24 cellular contexts compared by ENCODE assay signal in the genomic region with DNA sequence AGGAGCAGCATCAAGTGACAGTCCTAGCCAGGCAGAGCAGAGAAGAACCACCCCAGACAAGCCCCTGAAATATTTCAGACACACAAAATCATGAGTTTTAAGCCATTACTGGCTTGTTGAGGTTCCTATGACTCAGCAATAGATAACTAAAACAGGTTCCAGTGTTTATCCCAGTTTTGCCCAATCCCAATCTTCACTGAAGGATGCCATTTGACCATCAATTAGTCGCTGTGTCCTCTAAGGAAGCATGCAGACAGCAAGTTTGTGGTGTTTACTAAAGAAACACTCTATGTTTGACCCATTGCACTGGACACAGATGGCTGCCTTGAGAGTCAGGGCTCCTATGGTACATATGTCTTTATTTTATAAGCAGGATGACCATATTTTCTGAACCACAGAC.
DNase-seq lines count a peak whose midpoint lies in the region; ATAC-seq, FAIRE-seq and TF ChIP-seq lines count a peak whose summit lies in the region.
"Had no signal": no experiment of that assay in that cellular context is flagged by ENCODE, and none has a peak within 500 bp of the region (broad histone marks: within the 10 kb centered on the region; RNA-seq: fewer than 3 reads in every experiment).

No MANE protein-coding gene starts in this region.

- H3K9me3 Mint-ChIP-seq in astrocyte (ENCODE audit: unreplicated experiment) = peaks cover 20% of the 10 kb centered on the region
- H3K9me3 Mint-ChIP-seq in activated CD4-positive, alpha-beta T cell treated with anti-CD3 and anti-CD28 coated beads for 36 hours (ENCODE audit: low read depth) = peaks cover 3% of the 10 kb centered on the region

- ATAC-seq in HG03039 (IDR thresholded peaks at IDR 0.05; ENCODE audit: unreplicated experiment) = no peak
- ATAC-seq in activated CD4-positive, alpha-beta T cell treated with anti-CD3 and anti-CD28 coated beads for 36 hours = no peak
- ATAC-seq: A549, GM12878, HepG2, Panc1, SK-N-SH treated with all-trans-retinoic acid at 6 μM for 48 hours had no signal

- POLR2A ChIA-PET in activated CD4-positive, alpha-beta T cell treated with anti-CD3 and anti-CD28 coated beads for 36 hours (lab: Charles Lee) = no interaction called here

- FAIRE-seq in astrocyte (lab: Jason Lieb, UNC) = no peak
- FAIRE-seq: A549, GM12878, HepG2 had no signal

- intact Hi-C loops in activated CD4-positive, alpha-beta T cell treated with anti-CD3 and anti-CD28 coated beads for 36 hours (cut with DNase I, micrococcal nuclease) = loop anchor here in 1 of 2 experiments (5.0 kb wide), 1 partner anchor 444 kb away; no protein-coding TSS in a partner anchor

- no peaks in the 10 kb centered on the region for H4K20me1 ChIP-seq in astrocyte (ENCODE audit: insufficient read depth, low read length)
- no peaks in the 10 kb centered on the region for H4K20me1 ChIP-seq in smooth muscle cell (ENCODE audit: low read depth)

- peaks cover 4% of the 10 kb centered on the region for H3K9me3 ChIP-seq in astrocyte (ENCODE audit: insufficient read depth, low read depth, low read length)
- no peaks in the 10 kb centered on the region for H3K9me3 ChIP-seq in smooth muscle cell (replicated peaks; ENCODE audit: low read depth)
- H3K9me3 ChIP-seq: A549 had no signal

- TF ChIP-seq CTCF in astrocyte (IDR thresholded peaks at IDR 0.05; ENCODE audit: insufficient read depth, low read depth, low read length) (no peak), foreskin fibroblast (IDR thresholded peaks at IDR 0.05; ENCODE audit: low read depth, low read length) (no peak), smooth muscle cell (IDR thresholded peaks at IDR 0.05; ENCODE audit: borderline replicate concordance, insufficient read depth, poor library complexity, severe bottlenecking) (no peak)

- no peaks in the 10 kb centered on the region for H3K27me3 ChIP-seq in astrocyte (ENCODE audit: insufficient read depth, low read length)
- H3K27me3 ChIP-seq in smooth muscle cell (ENCODE audit: low read depth) = no peaks in the 10 kb centered on the region

- H3K27me3 Mint-ChIP-seq in astrocyte (ENCODE audit: low read depth, unreplicated experiment) = no peaks in the 10 kb centered on the region
- peaks cover 5% of the 10 kb centered on the region for H3K27me3 Mint-ChIP-seq in activated CD4-positive, alpha-beta T cell treated with anti-CD3 and anti-CD28 coated beads for 36 hours

- H3K4me1 ChIP-seq in astrocyte (ENCODE audit: insufficient read depth, low read length) (peaks cover 8% of the 10 kb centered on the region), smooth muscle cell (ENCODE audit: low read depth) (no peaks in the 10 kb centered on the region)

- H3K36me3 Mint-ChIP-seq in astrocyte (ENCODE audit: low read depth, unreplicated experiment) = no peaks in the 10 kb centered on the region
- H3K36me3 Mint-ChIP-seq in activated CD4-positive, alpha-beta T cell treated with anti-CD3 and anti-CD28 coated beads for 36 hours (ENCODE audit: low read depth) = no peaks in the 10 kb centered on the region
- H3K36me3 Mint-ChIP-seq: CD14-positive monocyte had no signal

- H3K79me2 ChIP-seq in astrocyte (ENCODE audit: insufficient read depth, low read length) = no peaks in the 10 kb centered on the region
- H3K79me2 ChIP-seq in smooth muscle cell (ENCODE audit: low read depth) = no peaks in the 10 kb centered on the region

- no peak overlapping the region for H2AFZ ChIP-seq in astrocyte (ENCODE audit: low read depth, low read length)
- no peak overlapping the region for H2AFZ ChIP-seq in smooth muscle cell (ENCODE audit: low read depth)

- CTCF ChIA-PET in activated CD4-positive, alpha-beta T cell treated with anti-CD3 and anti-CD28 coated beads for 36 hours (lab: Charles Lee) = no interaction called here

- H3K27ac ChIP-seq in astrocyte (ENCODE audit: low read depth, low read length) (no peak overlapping the region), smooth muscle cell (ENCODE audit: low read depth) (peak overlapping the region; percentile 11)
- H3K27ac ChIP-seq: A549, HL-60 had no signal

- H3K36me3 ChIP-seq in astrocyte (ENCODE audit: insufficient read depth, low read length) (no peaks in the 10 kb centered on the region), smooth muscle cell (ENCODE audit: low read depth) (no peaks in the 10 kb centered on the region)

- H3F3A ChIP-seq in smooth muscle cell (ENCODE audit: low read depth) = peaks cover 9% of the 10 kb centered on the region

- H3K4me2 ChIP-seq in astrocyte (ENCODE audit: low read length) = no peak overlapping the region
- H3K4me2 ChIP-seq in smooth muscle cell = no peak overlapping the region
- H3K4me2 ChIP-seq: A549 had no signal

- H3K4me1 Mint-ChIP-seq in astrocyte (ENCODE audit: low read depth, unreplicated experiment) = peaks cover 31% of the 10 kb centered on the region
- H3K4me1 Mint-ChIP-seq in activated CD4-positive, alpha-beta T cell treated with anti-CD3 and anti-CD28 coated beads for 36 hours = no peaks in the 10 kb centered on the region
- H3K4me1 Mint-ChIP-seq: B cell, CD14-positive monocyte had no signal

- H3K4me3 ChIP-seq in astrocyte (ENCODE audit: insufficient read depth, low read depth, low read length) (no peak overlapping the region), foreskin fibroblast (ENCODE audit: low read depth in 1 of 2, low read length in 2 of 2) (no peak overlapping the region), smooth muscle cell (no peak overlapping the region)
- H3K4me3 ChIP-seq: A549, GM12878 had no signal

- no peak overlapping the region for H3K9ac ChIP-seq in astrocyte (ENCODE audit: low read length)
- H3K9ac ChIP-seq in smooth muscle cell (ENCODE audit: low read depth) = no peak overlapping the region

- H3K27ac Mint-ChIP-seq in astrocyte (ENCODE audit: unreplicated experiment) = no peak overlapping the region
- H3K27ac Mint-ChIP-seq in activated CD4-positive, alpha-beta T cell treated with anti-CD3 and anti-CD28 coated beads for 36 hours = no peak overlapping the region
- H3K27ac Mint-ChIP-seq: B cell, CD14-positive monocyte, H9 had no signal

- WGBS in smooth muscle cell (ENCODE audit: low lambda C conversion rate) = 71% methylated on average over 1 of the region's 1 CpG

- peak; percentile 53 for DNase-seq in EH (ENCODE audit: low read depth)
- DNase-seq in astrocyte (ENCODE audit: low read depth) = peak; percentile 36
- peak; percentile 27 to 51 for DNase-seq in foreskin fibroblast
- no peak for DNase-seq in smooth muscle cell (lab: John Stamatoyannopoulos, UW; ENCODE audit: unreplicated experiment)
- no peak for DNase-seq in ureter (ENCODE audit: low spot score)
- DNase-seq in activated CD4-positive, alpha-beta T cell treated with anti-CD3 and anti-CD28 coated beads for 36 hours = no peak
- DNase-seq: DMS79 treated with DMSO at 0.1 percent for 48 hours, H9, KG1, MV-4-11, NCI-H1105 treated with DMSO at 0.1 percent for 48 hours, NCI-H2029 treated with DMSO at 0.1 percent for 48 hours, NCI-H226, NCI-H510A treated with DMSO at 0.1 percent for 48 hours, NCI-H748 treated with DMSO at 0.1 percent for 48 hours had no signal

- no peak overlapping the region for H3K4me3 Mint-ChIP-seq in astrocyte (ENCODE audit: unreplicated experiment)
- no peak overlapping the region for H3K4me3 Mint-ChIP-seq in activated CD4-positive, alpha-beta T cell treated with anti-CD3 and anti-CD28 coated beads for 36 hours
- H3K4me3 Mint-ChIP-seq: B cell, CD14-positive monocyte, H9 had no signal

Comparison
In these comparisons a context has a peak if more than half of its experiments do, and no peak if none do; other contexts are left out.
1. DNase-seq: peak in EH (single experiment), astrocyte (single experiment) and foreskin fibroblast (2 of 2); none in smooth muscle cell (single experiment), ureter (single experiment) and activated CD4-positive, alpha-beta T cell treated with anti-CD3 and anti-CD28 coated beads for 36 hours (single experiment).